Comparison of ENCODE assay signal across 18 cellular contexts in genomic region chr2:239581352-239581901, GRCh38.
DNase-seq lines count a peak whose midpoint lies in the region; ATAC-seq and TF ChIP-seq lines count a peak whose summit lies in the region.
"Had no signal": no experiment of that assay in that cellular context is flagged by ENCODE, and none has a peak within 500 bp of the region (broad histone marks: within the 10 kb centered on the region; RNA-seq: fewer than 3 reads in every experiment).

No MANE protein-coding gene starts in this region.

- no peak overlapping the region for H3K4me3 Mint-ChIP-seq in CD14-positive monocyte
- H3K4me3 Mint-ChIP-seq: CD8-positive, alpha-beta T cell had no signal

- CTCF ChIA-PET in A673 (lab: Charles Lee): no interaction called here

- H3K27ac Mint-ChIP-seq in CD14-positive monocyte: no peak overlapping the region
- H3K27ac Mint-ChIP-seq: CD8-positive, alpha-beta T cell had no signal

- no peaks in the 10 kb centered on the region for H3K36me3 ChIP-seq in neuronal stem cell (replicated peaks in 1 of 2; ENCODE audit: control insufficient read depth in 2 of 2, insufficient read depth in 2 of 2, low read length in 2 of 2)
- no peaks in the 10 kb centered on the region for H3K36me3 ChIP-seq in mesenchymal stem cell (ENCODE audit: control insufficient read depth in 1 of 2, insufficient read depth in 2 of 2, low read depth in 1 of 2, low read length in 2 of 2)
- no peaks in the 10 kb centered on the region for H3K36me3 ChIP-seq in A673 (ENCODE audit: insufficient read depth, low read length, poor library complexity, severe bottlenecking)
- H3K36me3 ChIP-seq: HAP-1 had no signal

- H3K14ac ChIP-seq in neuronal stem cell (ENCODE audit: low read length): no peak overlapping the region
- H3K14ac ChIP-seq in mesenchymal stem cell (ENCODE audit: low read length in 2 of 2): no peak overlapping the region

- H3K18ac ChIP-seq in neuronal stem cell (ENCODE audit: low read length) (peak overlapping the region; percentile 84), mesenchymal stem cell (ENCODE audit: low read depth in 1 of 2, low read length in 2 of 2) (no peak overlapping the region)

- H2BK12ac ChIP-seq in neuronal stem cell (ENCODE audit: low read length) (no peak overlapping the region), mesenchymal stem cell (ENCODE audit: low read length in 2 of 2) (no peak overlapping the region)

- BruUV-seq in A673 (replicated peaks; lab: Mats Ljungman, UMichigan): no TSS peak

- H3K4me1 Mint-ChIP-seq in CD14-positive monocyte: peaks cover 3% of the 10 kb centered on the region

- WGBS in neuronal stem cell (ENCODE audit: extremely low coverage in 2 of 2, insufficient read length in 2 of 2, insufficient replicate concordance in 1 of 2), 2 donors: no CpG with 5 or more reads among the region's 21 CpGs
- WGBS in mesenchymal stem cell: 82% methylated on average over 20 of the region's 21 CpGs

- intact Hi-C loops in CD14-positive monocyte (cut with micrococcal nuclease): no loop called here
- intact Hi-C loops in A673 (cut with micrococcal nuclease; ENCODE audit: unreplicated experiment): no loop called here

- peaks cover 0 to 3% (median 0%) of the 10 kb centered on the region in 7 donors for H3K9me3 Mint-ChIP-seq in CD14-positive monocyte
- H3K9me3 Mint-ChIP-seq: CD8-positive, alpha-beta T cell had no signal

- H3K36me3 Mint-ChIP-seq in CD14-positive monocyte: no peaks in the 10 kb centered on the region
- H3K36me3 Mint-ChIP-seq: CD8-positive, alpha-beta T cell had no signal

- TF ChIP-seq CTCF in CD14-positive monocyte (IDR thresholded peaks at IDR 0.05): no peak
- no peak for TF ChIP-seq CTCF in A673 (conservative IDR thresholded peaks at IDR 0.05; ENCODE audit: low read depth, low read length)

- peaks cover 4 to 9% (median 4%) of the 10 kb centered on the region in 3 donors for H3K27me3 Mint-ChIP-seq in CD14-positive monocyte (ENCODE audit: low read depth in 3 of 3)

- H2BK15ac ChIP-seq in neuronal stem cell (ENCODE audit: low read length): no peak overlapping the region
- H2BK15ac ChIP-seq in mesenchymal stem cell (ENCODE audit: low read depth, poor library complexity, severe bottlenecking): no peak overlapping the region

- H3K4me3 ChIP-seq in neuronal stem cell (ENCODE audit: low read length in 2 of 2) (no peak overlapping the region), mesenchymal stem cell (ENCODE audit: insufficient read depth in 1 of 2, low read depth in 1 of 2, low read length in 2 of 2) (no peak overlapping the region), A673 (ENCODE audit: low read depth, low read length, poor library complexity, severe bottlenecking) (no peak overlapping the region)
- H3K4me3 ChIP-seq: HAP-1 had no signal

- H3K4me2 ChIP-seq in neuronal stem cell (ENCODE audit: insufficient read depth, low read length, poor library complexity, severe bottlenecking) (no peak overlapping the region), mesenchymal stem cell (ENCODE audit: low read length, poor library complexity, severe bottlenecking) (no peak overlapping the region)

- H2AFZ ChIP-seq in neuronal stem cell (ENCODE audit: low read length) (no peak overlapping the region), mesenchymal stem cell (ENCODE audit: low read depth, low read length) (no peak overlapping the region)

- H3K9me3 ChIP-seq in neuronal stem cell (replicated peaks in 1 of 2; ENCODE audit: control insufficient read depth in 2 of 2, insufficient read depth in 1 of 2, low read depth in 1 of 2, low read length in 2 of 2) (no peaks in the 10 kb centered on the region), mesenchymal stem cell (ENCODE audit: control insufficient read depth, low read length) (no peaks in the 10 kb centered on the region), A673 (ENCODE audit: low read depth, low read length, poor library complexity, severe bottlenecking) (no peaks in the 10 kb centered on the region)
- H3K9me3 ChIP-seq: HAP-1 had no signal

- peak; percentile 21 for DNase-seq in activated CD4-positive, CD25-positive, alpha-beta regulatory T cell treated with anti-CD3 and anti-CD28 coated beads, Interleukin-2, amount 50 U/mL, for 72 hours
- peak; percentile 20 for DNase-seq in CD14-positive monocyte (ENCODE audit: low spot score)
- peak; percentile 23 for DNase-seq in cerebellum (ENCODE audit: low spot score)
- DNase-seq in neuronal stem cell (ENCODE audit: low spot score): no peak
- no peak for DNase-seq in mesenchymal stem cell
- DNase-seq in NCI-H82 (lab: John Stamatoyannopoulos, UW): no peak
- no peak for DNase-seq in A673 (ENCODE audit: low spot score)
- DNase-seq: CD8-positive, alpha-beta T cell; NCI-H1417; NCI-H1930; NCI-H2171; NCI-H446; NCI-H69; NK-92 treated with Interleukin-12 subunit alpha and Interleukin-12 subunit beta, amount 100 ng/mL, for 24 hours had no signal

- H3K79me1 ChIP-seq in neuronal stem cell (ENCODE audit: low read depth, low read length) (no peaks in the 10 kb centered on the region), mesenchymal stem cell (replicated peaks; ENCODE audit: low read length, poor library complexity, severe bottlenecking) (no peaks in the 10 kb centered on the region)

- H3K4me1 ChIP-seq in neuronal stem cell (ENCODE audit: control insufficient read depth in 2 of 2, insufficient read depth in 1 of 2, low read depth in 1 of 2, low read length in 2 of 2) (peaks cover 0 to 2% of the 10 kb centered on the region in 2 donors), mesenchymal stem cell (ENCODE audit: control insufficient read depth, insufficient read depth, low read depth, low read length) (no peaks in the 10 kb centered on the region), A673 (ENCODE audit: insufficient read depth, low read length, poor library complexity, severe bottlenecking) (no peaks in the 10 kb centered on the region)
- H3K4me1 ChIP-seq: HAP-1 had no signal

- H3K27ac ChIP-seq in neuronal stem cell (replicated peaks; ENCODE audit: low read length): no peak overlapping the region
- H3K27ac ChIP-seq in mesenchymal stem cell (ENCODE audit: low read length, poor library complexity, severe bottlenecking): no peak overlapping the region
- no peak overlapping the region for H3K27ac ChIP-seq in A673 (ENCODE audit: low read depth, low read length, poor library complexity, severe bottlenecking)
- H3K27ac ChIP-seq: 22Rv1, HL-60 had no signal

- no peak overlapping the region for H3K9ac ChIP-seq in neuronal stem cell (ENCODE audit: low read depth, low read length, poor library complexity)
- H3K9ac ChIP-seq in mesenchymal stem cell (ENCODE audit: low read length): no peak overlapping the region

- peak overlapping the region; percentile 19 for H2BK5ac ChIP-seq in neuronal stem cell (ENCODE audit: low read length)
- no peak overlapping the region for H2BK5ac ChIP-seq in mesenchymal stem cell (ENCODE audit: low read depth, low read length, poor library complexity, severe bottlenecking)

- H2AK5ac ChIP-seq in neuronal stem cell (ENCODE audit: low read depth, low read length) (peak overlapping the region; percentile 60), mesenchymal stem cell (ENCODE audit: low read length, severe bottlenecking) (no peak overlapping the region)

- H4K91ac ChIP-seq in neuronal stem cell (ENCODE audit: low read depth, low read length, poor library complexity): no peak overlapping the region
- H4K91ac ChIP-seq in mesenchymal stem cell (ENCODE audit: low read length): no peak overlapping the region

- H4K8ac ChIP-seq in neuronal stem cell (ENCODE audit: low read depth, low read length): no peak overlapping the region
- H4K8ac ChIP-seq in mesenchymal stem cell (ENCODE audit: low read length): no peak overlapping the region

- H3K4ac ChIP-seq in neuronal stem cell (ENCODE audit: low read length): no peak overlapping the region
- no peak overlapping the region for H3K4ac ChIP-seq in mesenchymal stem cell (ENCODE audit: low read depth in 1 of 2, low read length in 2 of 2)

- H3K27me3 ChIP-seq in neuronal stem cell (ENCODE audit: control insufficient read depth in 3 of 3, insufficient read depth in 3 of 3, low read depth in 1 of 3, low read length in 3 of 3) (no peaks in the 10 kb centered on the region), mesenchymal stem cell (ENCODE audit: control insufficient read depth in 1 of 2, insufficient read depth in 1 of 2, low read length in 2 of 2) (peaks cover 0 to 37% of the 10 kb centered on the region in 2 experiments), A673 (replicated peaks; ENCODE audit: insufficient read depth, low read depth, low read length, poor library complexity) (no peaks in the 10 kb centered on the region)

- no peak overlapping the region for H2BK120ac ChIP-seq in neuronal stem cell (ENCODE audit: low read depth, low read length)
- H2BK120ac ChIP-seq in mesenchymal stem cell (ENCODE audit: low read depth, low read length): no peak overlapping the region

- no peak for ATAC-seq in activated CD4-positive, CD25-positive, alpha-beta regulatory T cell treated with anti-CD3 and anti-CD28 coated beads, Interleukin-2, amount 50 U/mL, for 24 hours
- ATAC-seq: CD8-positive, alpha-beta T cell had no signal

- H3K23ac ChIP-seq in neuronal stem cell (ENCODE audit: low read depth, low read length, poor library complexity): no peak overlapping the region
- no peak overlapping the region for H3K23ac ChIP-seq in mesenchymal stem cell (ENCODE audit: low read length in 2 of 2)

- POLR2A ChIA-PET in A673 (lab: Charles Lee; ENCODE audit: low non-redundant PET): no interaction called here

Comparison
In these comparisons a context has a peak if more than half of its experiments do, and no peak if none do; other contexts are left out.
1. DNase-seq: peak in activated CD4-positive, CD25-positive, alpha-beta regulatory T cell treated with anti-CD3 and anti-CD28 coated beads, Interleukin-2, amount 50 U/mL, for 72 hours (single experiment), CD14-positive monocyte (single experiment) and cerebellum (single experiment); none in neuronal stem cell (single experiment), mesenchymal stem cell (single experiment), NCI-H82 (single experiment) and A673 (single experiment).